In genomic region chr6:41200296-41200900, GRCh38 we compare ENCODE assay signal across 8 cellular contexts. TPM values are rescaled to one million over a fixed set of nuclear protein-coding genes. Genes with fewer than 3 reads are reported as not detected.
DNase-seq lines count a peak whose midpoint lies in the region; ATAC-seq lines count a peak whose summit lies in the region.

No MANE protein-coding gene starts in this region.

- H3K9me3 ChIP-seq in right cardiac atrium (ENCODE audit: control insufficient read depth, low read length), result no peaks in the 10 kb centered on the region

- intact Hi-C loops in right cardiac atrium (cut with DNase I), result no loop called here

- no peak overlapping the region for H3K4me3 ChIP-seq in right cardiac atrium (ENCODE audit: low read length)

- ATAC-seq in GM21381 (IDR thresholded peaks at IDR 0.05; ENCODE audit: unreplicated experiment), result peak; percentile 37
- ATAC-seq in right cardiac atrium, result peak; percentile 32 to 65
- no peak for ATAC-seq in GM18861 (IDR thresholded peaks at IDR 0.05; ENCODE audit: unreplicated experiment)

- peak; percentile 75 to 90 for DNase-seq in NOMO-1 (lab: John Stamatoyannopoulos, UW; ENCODE audit: unreplicated experiment in 2 of 2)
- DNase-seq in activated T-cell treated with anti-CD3 and anti-CD28 coated beads, Interleukin-2, amount 50 U/mL, for 1 hour, result peak; percentile 51
- peak; percentile 36 to 66 (median 66) for DNase-seq in right cardiac atrium
- peak; percentile 31 to 41 for DNase-seq in stimulated activated CD8-positive, alpha-beta memory T cell treated with anti-CD3 and anti-CD28 coated beads, Interleukin-4, amount 100 ng/mL, for 1 hour (ENCODE audit: low read depth in 2 of 2, low spot score in 1 of 2)
- DNase-seq in AG20443 (ENCODE audit: low spot score), result no peak
- no peak for DNase-seq in NCI-H226

- 61% methylated on average over 2 of the region's 2 CpGs for WGBS in right cardiac atrium

- H3K27me3 ChIP-seq in right cardiac atrium (ENCODE audit: control insufficient read depth, insufficient read depth), result no peaks in the 10 kb centered on the region

- peak overlapping the region; percentile 3 for H3K27ac ChIP-seq in right cardiac atrium (ENCODE audit: low read length)

- no peaks in the 10 kb centered on the region for H3K4me1 ChIP-seq in right cardiac atrium (ENCODE audit: control insufficient read depth, insufficient read depth, low read length)

RNA-seq across cellular contexts. Expression of gene TREML2, which starts 0.6 kb away (rescaled TPM):
- under 1 TPM in 1 of 4 donors, not detected in 3; 0.15 TPM for total RNA-seq in right cardiac atrium
- polyA plus RNA-seq in right cardiac atrium, result 0.02 TPM

RNA-seq across cellular contexts. Expression of gene TREML4, which starts 27.8 kb away (rescaled TPM):
- not detected for total RNA-seq in right cardiac atrium
- polyA plus RNA-seq in right cardiac atrium, result not detected

RNA-seq across cellular contexts. Expression of gene TREM2, which starts 37.5 kb away (rescaled TPM):
- 1 to 10 TPM; 2.2 to 4.1 (median 2.4) TPM for total RNA-seq in right cardiac atrium
- polyA plus RNA-seq in right cardiac atrium, result 1.2 TPM

RNA-seq across cellular contexts. Expression of gene TREML1, which starts 46.3 kb away (rescaled TPM):
- under 1 TPM in 1 of 4 donors, not detected in 3; 0.39 TPM for total RNA-seq in right cardiac atrium
- 0.14 TPM for polyA plus RNA-seq in right cardiac atrium

Comparison
In these comparisons a context has a peak if more than half of its experiments do, and no peak if none do; other contexts are left out.
1. DNase-seq: peak in NOMO-1 (2 of 2), activated T-cell treated with anti-CD3 and anti-CD28 coated beads, Interleukin-2, amount 50 U/mL, for 1 hour (single experiment), right cardiac atrium (3 of 3) and stimulated activated CD8-positive, alpha-beta memory T cell treated with anti-CD3 and anti-CD28 coated beads, Interleukin-4, amount 100 ng/mL, for 1 hour (2 of 2); none in AG20443 (single experiment) and NCI-H226 (single experiment).